ENCODE assay signal across 14 cellular contexts in genomic region chr15:74791007-74791406, GRCh38. TPM values are rescaled to one million over a fixed set of nuclear protein-coding genes. Genes with fewer than 3 reads are reported as not detected.
A peak's percentile ranks its signal among the peaks of the same experiment; 100 is the strongest.
DNase-seq lines count a peak whose midpoint lies in the region; ATAC-seq and TF ChIP-seq lines count a peak whose summit lies in the region.
"Had no signal": no experiment of that assay in that cellular context is flagged by ENCODE, and none has a peak within 500 bp of the region (broad histone marks: within the 10 kb centered on the region; RNA-seq: fewer than 3 reads in every experiment).

No MANE protein-coding gene starts in this region.

- CTCF ChIA-PET in CD8-positive, alpha-beta T cell (lab: Charles Lee) = interaction anchor here (1.4 to 38.4 kb wide), 4 partner anchors 6 to 155 kb away, joined by 3 to 1956 read pairs (median 1054); partner anchors contain the start of genes CSK, FAM219B and LMAN1L

- no peak overlapping the region for H2AFZ ChIP-seq in KMS-11 (ENCODE audit: low read depth)
- H2AFZ ChIP-seq: hepatocyte had no signal

- peaks cover 10% of the 10 kb centered on the region; the same call in 1 of the 2 replicates for H4K20me1 ChIP-seq in KMS-11 (ENCODE audit: insufficient read depth)

- H3K4me2 ChIP-seq in KMS-11 = peak overlapping the region; percentile 99
- H3K4me2 ChIP-seq: hepatocyte had no signal

- H3K36me3 Mint-ChIP-seq in CD8-positive, alpha-beta T cell = peaks cover 25% of the 10 kb centered on the region
- peaks cover 23% of the 10 kb centered on the region for H3K36me3 Mint-ChIP-seq in activated naive CD8-positive, alpha-beta T cell treated with anti-CD3 and anti-CD28 coated beads, Interleukin-2, amount 10 ng/mL, durations not matched to agents 7 days and 5 days
- H3K36me3 Mint-ChIP-seq in osteocyte (ENCODE audit: unreplicated experiment) = peaks cover 1% of the 10 kb centered on the region

- H3K9me3 ChIP-seq in CD8-positive, alpha-beta T cell (ENCODE audit: low read length) = no peaks in the 10 kb centered on the region

- intact Hi-C loops in CD8-positive, alpha-beta T cell (cut with DNase I, micrococcal nuclease) = no loop called here

- POLR2A ChIA-PET in CD8-positive, alpha-beta T cell (lab: Charles Lee) = interaction anchor here (15.4 kb wide), 1 partner anchor 13 kb away, joined by 512 read pairs; the partner anchor contains the start of gene CSK
- POLR2A ChIA-PET in activated naive CD8-positive, alpha-beta T cell treated with anti-CD3 and anti-CD28 coated beads, Interleukin-2, amount 10 ng/mL, durations not matched to agents 7 days and 5 days (lab: Charles Lee) = interaction anchor here (1.2 to 20.1 kb wide), 4 partner anchors 12 to 176 kb away, joined by 3 to 709 read pairs (median 4); partner anchors contain the start of genes CLK3 and CSK

- peaks cover 97% of the 10 kb centered on the region for H3K4me1 ChIP-seq in CD8-positive, alpha-beta T cell (ENCODE audit: insufficient read depth, low read length)
- peaks cover 67% of the 10 kb centered on the region for H3K4me1 ChIP-seq in KMS-11 (ENCODE audit: low read depth, poor library complexity, severe bottlenecking)

- H3K4me3 ChIP-seq in CD8-positive, alpha-beta T cell (ENCODE audit: low read depth, low read length) = no peak overlapping the region
- H3K4me3 ChIP-seq in KMS-11 (IDR thresholded peaks at IDR 0.05; ENCODE audit: insufficient read depth, low read depth, low read length) = no peak overlapping the region
- H3K4me3 ChIP-seq: hepatocyte had no signal

- peak overlapping the region; percentile 31; the same call in 1 of the 2 replicates for H3K9ac ChIP-seq in KMS-11

- DNase-seq in CD8-positive, alpha-beta T cell = no peak
- DNase-seq in activated naive CD8-positive, alpha-beta T cell treated with anti-CD3 and anti-CD28 coated beads, Interleukin-2, amount 10 ng/mL, durations not matched to agents 7 days and 5 days = no peak
- DNase-seq in osteocyte (ENCODE audit: extremely low spot score, unreplicated experiment) (no peak), NCI-H526 treated with DMSO at 0.1 percent for 48 hours (lab: John Stamatoyannopoulos, UW) (no peak), NCI-H2227 treated with DMSO at 0.1 percent for 48 hours (lab: John Stamatoyannopoulos, UW) (no peak)
- DNase-seq: mesendoderm, NCI-H2081 treated with DMSO at 0.1 percent for 48 hours had no signal

- H3K4me1 Mint-ChIP-seq in CD8-positive, alpha-beta T cell (ENCODE audit: low read depth) = peaks cover 83% of the 10 kb centered on the region
- peaks cover 73% of the 10 kb centered on the region for H3K4me1 Mint-ChIP-seq in activated naive CD8-positive, alpha-beta T cell treated with anti-CD3 and anti-CD28 coated beads, Interleukin-2, amount 10 ng/mL, durations not matched to agents 7 days and 5 days
- peaks cover 64% of the 10 kb centered on the region for H3K4me1 Mint-ChIP-seq in osteocyte (ENCODE audit: unreplicated experiment)

- no peak for ATAC-seq in CD8-positive, alpha-beta T cell
- no peak for ATAC-seq in activated naive CD8-positive, alpha-beta T cell treated with anti-CD3 and anti-CD28 coated beads, Interleukin-2, amount 10 ng/mL, durations not matched to agents 7 days and 5 days (ENCODE audit: low read depth)
- no peak for ATAC-seq in GM21423 (IDR thresholded peaks at IDR 0.05; ENCODE audit: unreplicated experiment)
- ATAC-seq in GM18867 (IDR thresholded peaks at IDR 0.05; ENCODE audit: unreplicated experiment) = no peak
- ATAC-seq: HepG2 had no signal

- peak overlapping the region; percentile 53 for H3K27ac ChIP-seq in CD8-positive, alpha-beta T cell (ENCODE audit: low read depth, low read length)
- peak overlapping the region; percentile 77; the same call in 1 of the 2 replicates for H3K27ac ChIP-seq in KMS-11

- peak overlapping the region; percentile 69 for H3K4me3 Mint-ChIP-seq in CD8-positive, alpha-beta T cell
- peak overlapping the region; percentile 69 for H3K4me3 Mint-ChIP-seq in activated naive CD8-positive, alpha-beta T cell treated with anti-CD3 and anti-CD28 coated beads, Interleukin-2, amount 10 ng/mL, durations not matched to agents 7 days and 5 days
- H3K4me3 Mint-ChIP-seq in osteocyte (ENCODE audit: unreplicated experiment) = no peak overlapping the region

- H3K36me3 ChIP-seq in CD8-positive, alpha-beta T cell (ENCODE audit: insufficient read depth, low read length) = no peaks in the 10 kb centered on the region
- no peaks in the 10 kb centered on the region for H3K36me3 ChIP-seq in KMS-11 (ENCODE audit: insufficient read depth)

- H3K27me3 ChIP-seq in CD8-positive, alpha-beta T cell (ENCODE audit: insufficient read depth, low read length) = no peaks in the 10 kb centered on the region
- H3K27me3 ChIP-seq in KMS-11 (ENCODE audit: insufficient read depth, low read depth) = no peaks in the 10 kb centered on the region
- H3K27me3 ChIP-seq: hepatocyte had no signal

- H3K9me3 Mint-ChIP-seq in CD8-positive, alpha-beta T cell = no peaks in the 10 kb centered on the region
- H3K9me3 Mint-ChIP-seq in activated naive CD8-positive, alpha-beta T cell treated with anti-CD3 and anti-CD28 coated beads, Interleukin-2, amount 10 ng/mL, durations not matched to agents 7 days and 5 days = no peaks in the 10 kb centered on the region
- no peaks in the 10 kb centered on the region for H3K9me3 Mint-ChIP-seq in osteocyte (ENCODE audit: unreplicated experiment)

- no peaks in the 10 kb centered on the region for H3K27me3 Mint-ChIP-seq in CD8-positive, alpha-beta T cell (ENCODE audit: low read depth)
- no peaks in the 10 kb centered on the region for H3K27me3 Mint-ChIP-seq in activated naive CD8-positive, alpha-beta T cell treated with anti-CD3 and anti-CD28 coated beads, Interleukin-2, amount 10 ng/mL, durations not matched to agents 7 days and 5 days
- no peaks in the 10 kb centered on the region for H3K27me3 Mint-ChIP-seq in osteocyte (ENCODE audit: unreplicated experiment)

- H3K27ac Mint-ChIP-seq in CD8-positive, alpha-beta T cell = peak overlapping the region; percentile 91
- H3K27ac Mint-ChIP-seq in activated naive CD8-positive, alpha-beta T cell treated with anti-CD3 and anti-CD28 coated beads, Interleukin-2, amount 10 ng/mL, durations not matched to agents 7 days and 5 days = peak overlapping the region; percentile 98
- H3K27ac Mint-ChIP-seq in osteocyte (ENCODE audit: unreplicated experiment) = peak overlapping the region; percentile 90

- H3K79me2 ChIP-seq in KMS-11 (ENCODE audit: insufficient read depth, low read depth) = peaks cover 85% of the 10 kb centered on the region

- no peak for TF ChIP-seq CTCF in CD8-positive, alpha-beta T cell (IDR thresholded peaks at IDR 0.05)
- TF ChIP-seq CTCF in KMS-11 (conservative IDR thresholded peaks at IDR 0.05; ENCODE audit: low read depth, low read length) (no peak), osteocyte (IDR thresholded peaks at IDR 0.05) (no peak)

RNA-seq across cellular contexts. Expression of gene CSK, which starts 9.1 kb away (rescaled TPM):
- total RNA-seq in CD8-positive, alpha-beta T cell = 100 to 1,000 TPM in 1 of 2 experiments, 10 to 100 TPM in 1; 99.5 to 118 TPM
- total RNA-seq in activated naive CD8-positive, alpha-beta T cell treated with anti-CD3 and anti-CD28 coated beads, Interleukin-2, amount 10 ng/mL, durations not matched to agents 7 days and 5 days = 100 to 1,000 TPM; 269 to 281 TPM
- total RNA-seq in osteocyte = 56.0 and 57.0 TPM in 2 replicates

RNA-seq across cellular contexts. Expression of gene LMAN1L, which starts 21.6 kb away (rescaled TPM):
- total RNA-seq in CD8-positive, alpha-beta T cell = not detected
- under 1 TPM; 0.36 to 0.37 TPM for total RNA-seq in activated naive CD8-positive, alpha-beta T cell treated with anti-CD3 and anti-CD28 coated beads, Interleukin-2, amount 10 ng/mL, durations not matched to agents 7 days and 5 days
- not detected in 2 replicates for total RNA-seq in osteocyte
- total RNA-seq: hepatocyte, HepG2, renal cortical epithelial cell had no signal

RNA-seq across cellular contexts. Expression of gene CPLX3, which starts 35.4 kb away (rescaled TPM):
- total RNA-seq in CD8-positive, alpha-beta T cell = under 1 TPM; 0.19 to 0.36 TPM
- total RNA-seq in activated naive CD8-positive, alpha-beta T cell treated with anti-CD3 and anti-CD28 coated beads, Interleukin-2, amount 10 ng/mL, durations not matched to agents 7 days and 5 days = under 1 TPM; 0.17 to 0.28 TPM
- not detected in 2 replicates for total RNA-seq in osteocyte
- total RNA-seq: aorta, hepatocyte, HepG2, renal cortical epithelial cell had no signal

RNA-seq across cellular contexts. Expression of gene CYP1A2, which starts 42.4 kb away (rescaled TPM):
- total RNA-seq in CD8-positive, alpha-beta T cell = not detected
- total RNA-seq in activated naive CD8-positive, alpha-beta T cell treated with anti-CD3 and anti-CD28 coated beads, Interleukin-2, amount 10 ng/mL, durations not matched to agents 7 days and 5 days = not detected
- not detected in 2 replicates for total RNA-seq in osteocyte
- total RNA-seq: aorta, hepatocyte, HepG2, renal cortical epithelial cell had no signal

RNA-seq across cellular contexts. Expression of gene ULK3, which starts 51.9 kb away (rescaled TPM):
- 10 to 100 TPM; 34.3 to 35.1 TPM for total RNA-seq in CD8-positive, alpha-beta T cell
- total RNA-seq in activated naive CD8-positive, alpha-beta T cell treated with anti-CD3 and anti-CD28 coated beads, Interleukin-2, amount 10 ng/mL, durations not matched to agents 7 days and 5 days = 10 to 100 TPM; 59.9 to 60.4 TPM
- 30.6 and 32.4 TPM in 2 replicates for total RNA-seq in osteocyte
